ENCODE assay signal across 8 cellular contexts in the genomic region with DNA sequence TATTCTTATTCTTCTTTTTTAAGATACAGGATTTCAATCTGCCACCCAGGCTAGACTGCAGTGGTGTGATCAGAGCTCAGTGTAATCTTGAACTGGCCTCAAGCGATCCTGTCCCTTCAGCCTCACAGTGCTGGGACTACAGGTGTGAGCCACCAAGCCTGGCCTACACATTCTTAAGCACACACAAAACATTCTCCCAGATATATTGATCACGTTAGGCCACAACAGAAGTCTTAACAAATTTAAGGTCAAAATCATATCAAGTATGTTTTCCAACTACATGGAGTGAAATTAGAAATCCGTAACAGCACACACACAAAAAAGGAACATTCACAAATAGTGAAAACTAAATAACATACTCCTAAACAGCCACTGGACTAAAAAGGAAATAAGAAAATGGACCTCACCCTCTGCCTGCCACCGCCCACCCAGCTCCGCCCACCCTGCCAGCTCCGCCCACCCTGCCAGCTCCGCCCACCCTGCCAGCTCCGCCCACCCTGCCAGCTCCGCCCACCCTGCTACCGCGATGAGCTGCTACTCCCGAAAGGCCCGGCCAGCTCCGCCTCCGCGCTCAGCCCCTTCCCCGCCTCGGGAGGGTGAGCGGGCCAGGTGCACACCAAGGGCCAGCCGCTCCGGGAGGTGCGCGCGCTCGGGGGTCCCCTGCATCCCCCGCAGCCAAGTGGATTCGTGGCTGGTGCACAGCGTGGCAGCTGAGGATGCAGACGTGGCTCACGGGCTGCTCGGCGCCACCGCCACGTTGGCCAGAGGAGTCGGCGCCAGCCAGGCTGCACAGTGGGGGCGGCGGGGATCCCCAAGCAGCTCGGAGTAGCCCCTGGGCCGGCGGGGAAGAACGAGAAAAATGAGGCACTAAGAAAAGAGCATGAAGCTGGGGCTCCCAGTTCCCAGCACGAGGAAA. TPM values are rescaled to one million over a fixed set of nuclear protein-coding genes. Genes with fewer than 3 reads are reported as not detected.
DNase-seq lines count a peak whose midpoint lies in the region; ATAC-seq and TF ChIP-seq lines count a peak whose summit lies in the region.

No MANE protein-coding gene starts in this region.

- 29% methylated on average over 6 of the region's 43 CpGs for WGBS in right lobe of liver (ENCODE audit: insufficient coverage, low coverage, low lambda C conversion rate, missing lambda C conversion rate)

- H3K27ac Mint-ChIP-seq in dendritic cell treated with granulocyte-macrophage colony-stimulating factor and Interleukin-4, amounts not matched to agents 40 ng/mL and 50 ng/mL, for 4 days, result peak overlapping the region; percentile 93

- peak overlapping the region; percentile 80 for H3K4me3 Mint-ChIP-seq in dendritic cell treated with granulocyte-macrophage colony-stimulating factor and Interleukin-4, amounts not matched to agents 40 ng/mL and 50 ng/mL, for 4 days

- no peaks in the 10 kb centered on the region for H3K36me3 ChIP-seq in right lobe of liver

- ATAC-seq in right lobe of liver, result peak; percentile 99 to 100 (median 99)

- H3K4me1 Mint-ChIP-seq in dendritic cell treated with granulocyte-macrophage colony-stimulating factor and Interleukin-4, amounts not matched to agents 40 ng/mL and 50 ng/mL, for 4 days (ENCODE audit: low read depth), result peaks cover 41% of the 10 kb centered on the region

- peaks cover 18% of the 10 kb centered on the region for H3K36me3 Mint-ChIP-seq in dendritic cell treated with granulocyte-macrophage colony-stimulating factor and Interleukin-4, amounts not matched to agents 40 ng/mL and 50 ng/mL, for 4 days (ENCODE audit: low read depth)

- in situ Hi-C loops in KBM-7 (cut with MboI; ENCODE audit: low pct_unique_long_range_greater_than_20kb, low sequenced_read_pairs), result no loop called here

- TF ChIP-seq CTCF in GM12875 (IDR thresholded peaks at IDR 0.05; ENCODE audit: borderline replicate concordance, insufficient read depth, low read depth, low read length), result no peak
- TF ChIP-seq CTCF in HFF-Myc (IDR thresholded peaks at IDR 0.05; ENCODE audit: low read depth, low read length, missing control alignments), result no peak
- no peak for TF ChIP-seq CTCF in right lobe of liver (IDR thresholded peaks at IDR 0.05)

- TF ChIP-seq POLR2A in right lobe of liver (IDR thresholded peaks at IDR 0.05), result no peak

- no peaks in the 10 kb centered on the region for H3K4me1 ChIP-seq in right lobe of liver

- H3K27me3 Mint-ChIP-seq in dendritic cell treated with granulocyte-macrophage colony-stimulating factor and Interleukin-4, amounts not matched to agents 40 ng/mL and 50 ng/mL, for 4 days, result no peaks in the 10 kb centered on the region

- DNase-seq in HFF-Myc (ENCODE audit: extremely low read depth, low read depth) (no peak), NCI-H2107 (lab: John Stamatoyannopoulos, UW) (peak; percentile 37), right lobe of liver (peak; percentile 88 to 92 (median 90)), KBM-7 (no peak)
- peak; percentile 56 to 71 for DNase-seq in activated CD4-positive, alpha-beta T cell treated with anti-CD3 and anti-CD28 coated beads, Interleukin-2, amount 50 U/mL, for 24 hours (ENCODE audit: low read depth in 1 of 2, low spot score in 1 of 2)
- DNase-seq in stimulated activated CD4-positive, alpha-beta T cell treated with anti-CD3 and anti-CD28 coated beads, Interleukin-4, amount 100 ng/mL, for 24 hours, result peak; percentile 77

- peaks cover 26% of the 10 kb centered on the region for H3K9me3 Mint-ChIP-seq in dendritic cell treated with granulocyte-macrophage colony-stimulating factor and Interleukin-4, amounts not matched to agents 40 ng/mL and 50 ng/mL, for 4 days

- H3K4me3 ChIP-seq in GM12875 (ENCODE audit: low read depth, low read length), result peak overlapping the region; percentile 71
- H3K4me3 ChIP-seq in HFF-Myc (replicated peaks; ENCODE audit: low read depth, low read length), result peak overlapping the region; percentile 59
- peak overlapping the region; percentile 56 to 73 (median 70) for H3K4me3 ChIP-seq in right lobe of liver

- intact Hi-C loops in dendritic cell treated with granulocyte-macrophage colony-stimulating factor and Interleukin-4, amounts not matched to agents 40 ng/mL and 50 ng/mL, for 4 days (cut with micrococcal nuclease), result loop anchor here (1.0 to 2.0 kb wide), 2 partner anchors 41 to 100 kb away; a partner anchor contains a TSS
- intact Hi-C loops in right lobe of liver (cut with DNase I), result no loop called here

- peak overlapping the region in 1 of 3 donors; percentile 36 for H3K27ac ChIP-seq in right lobe of liver

- H3K27me3 ChIP-seq in right lobe of liver, result no peaks in the 10 kb centered on the region

- H3K9me3 ChIP-seq in right lobe of liver, result no peaks in the 10 kb centered on the region

RNA-seq across cellular contexts. Expression of a gene that starts 41.2 kb away (rescaled TPM):
- total RNA-seq in right lobe of liver, result 1 to 10 TPM; 5.5 to 9.8 (median 7.4) TPM

RNA-seq across cellular contexts. Expression of a gene that starts 41.6 kb away (rescaled TPM):
- under 1 TPM; 0.06 to 0.44 (median 0.23) TPM for total RNA-seq in right lobe of liver

Comparison
In these comparisons a context has a peak if more than half of its experiments do, and no peak if none do; other contexts are left out.
1. DNase-seq: peak in NCI-H2107 (single experiment), activated CD4-positive, alpha-beta T cell treated with anti-CD3 and anti-CD28 coated beads, Interleukin-2, amount 50 U/mL, for 24 hours (2 of 2), right lobe of liver (3 of 3) and stimulated activated CD4-positive, alpha-beta T cell treated with anti-CD3 and anti-CD28 coated beads, Interleukin-4, amount 100 ng/mL, for 24 hours (single experiment); none in HFF-Myc (single experiment) and KBM-7 (single experiment).
2. Peak in every context shown above with its lines, with median percentiles within 50 percentile points of each other: H3K4me3 ChIP-seq.